In genomic region chr2:230410861-230411464, GRCh38 we compare ENCODE assay signal across 8 cellular contexts. TPM values are rescaled to one million over a fixed set of nuclear protein-coding genes. Genes with fewer than 3 reads are reported as not detected.
DNase-seq lines count a peak whose midpoint lies in the region; ATAC-seq and TF ChIP-seq lines count a peak whose summit lies in the region.

No MANE protein-coding gene starts in this region.

- H3K79me2 ChIP-seq in parathyroid adenoma, result no peaks in the 10 kb centered on the region

- H3K4me1 ChIP-seq in RWPE2 (ENCODE audit: insufficient read depth, poor library complexity, severe bottlenecking), result no peaks in the 10 kb centered on the region
- peaks cover 3 to 16% of the 10 kb centered on the region in 2 donors for H3K4me1 ChIP-seq in esophagus (ENCODE audit: control insufficient read depth in 2 of 2, insufficient read depth in 2 of 2, low read length in 1 of 2)
- peaks cover 4% of the 10 kb centered on the region for H3K4me1 ChIP-seq in parathyroid adenoma

- peak overlapping the region; percentile 86 for H2AFZ ChIP-seq in parathyroid adenoma

- TF ChIP-seq CTCF in RWPE2 (IDR thresholded peaks at IDR 0.05; ENCODE audit: poor library complexity, severe bottlenecking), result no peak
- TF ChIP-seq CTCF in parathyroid adenoma (IDR thresholded peaks at IDR 0.05), result no peak

- H3K27ac ChIP-seq in RWPE2 (ENCODE audit: poor library complexity, severe bottlenecking) (no peak overlapping the region), esophagus (ENCODE audit: low read depth in 2 of 2, low read length in 1 of 2) (peak overlapping the region; percentile 86), parathyroid adenoma (peak overlapping the region; percentile 74)

- WGBS in esophagus, 2 donors, result 49 to 50% methylated on average over 12 of the region's 12 CpGs

- H3K4me2 ChIP-seq in parathyroid adenoma (ENCODE audit: low read length), result peak overlapping the region; percentile 66

- H3K36me3 ChIP-seq in RWPE2 (ENCODE audit: low read depth) (no peaks in the 10 kb centered on the region), esophagus (ENCODE audit: control insufficient read depth in 2 of 2, insufficient read depth in 2 of 2, low read length in 1 of 2) (no peaks in the 10 kb centered on the region), parathyroid adenoma (ENCODE audit: control insufficient read depth, insufficient read depth, low read length) (no peaks in the 10 kb centered on the region)

- H3K9me3 ChIP-seq in RWPE2 (ENCODE audit: severe bottlenecking) (no peaks in the 10 kb centered on the region), esophagus (ENCODE audit: control insufficient read depth in 2 of 2, insufficient read depth in 1 of 2, low read depth in 1 of 2, low read length in 1 of 2) (no peaks in the 10 kb centered on the region), parathyroid adenoma (ENCODE audit: control insufficient read depth, low read length) (no peaks in the 10 kb centered on the region)

- H3K9ac ChIP-seq in parathyroid adenoma, result no peak overlapping the region

- no peaks in the 10 kb centered on the region for H3K27me3 ChIP-seq in RWPE2 (ENCODE audit: insufficient read depth, poor library complexity, severe bottlenecking)
- no peaks in the 10 kb centered on the region for H3K27me3 ChIP-seq in esophagus (ENCODE audit: control insufficient read depth in 1 of 2, insufficient read depth in 2 of 2, low read length in 2 of 2)
- no peaks in the 10 kb centered on the region for H3K27me3 ChIP-seq in parathyroid adenoma (ENCODE audit: control insufficient read depth, insufficient read depth, low read length)

- no peak for ATAC-seq in RWPE2 (ENCODE audit: low read depth)
- ATAC-seq in HG03175 (IDR thresholded peaks at IDR 0.05; ENCODE audit: unreplicated experiment), result no peak
- no peak for ATAC-seq in HG02840 (IDR thresholded peaks at IDR 0.05; ENCODE audit: low FRiP score, unreplicated experiment)

- H3K4me3 ChIP-seq in RWPE2 (ENCODE audit: severe bottlenecking), result peak overlapping the region; percentile 35
- peak overlapping the region; percentile 73 to 78 for H3K4me3 ChIP-seq in esophagus (ENCODE audit: low read depth in 1 of 2, low read length in 2 of 2)
- H3K4me3 ChIP-seq in parathyroid adenoma (ENCODE audit: low read depth, low read length), result peak overlapping the region; percentile 85

- peak; percentile 59 for DNase-seq in COLO829 (ENCODE audit: low spot score)
- no peak for DNase-seq in RWPE2 (ENCODE audit: low spot score)
- no peak for DNase-seq in cerebellum (ENCODE audit: low spot score)
- DNase-seq in NK-92 treated with Interleukin-12 subunit alpha and Interleukin-12 subunit beta, amount 100 ng/mL, for 24 hours (lab: John Stamatoyannopoulos, UW), result no peak

RNA-seq across cellular contexts. Expression of gene SP100, which starts 5.0 kb away (rescaled TPM):
- 10 to 100 TPM; 18.3 to 19.2 TPM for polyA plus RNA-seq in esophagus
- total RNA-seq in cerebellum, result 7.3 TPM

Comparison
In these comparisons a context has a peak if more than half of its experiments do, and no peak if none do; other contexts are left out.
1. H3K4me3 ChIP-seq: peak in every context shown above with its lines; median percentile 85 in parathyroid adenoma; 76 in esophagus; 35 in RWPE2.